9 cellular contexts compared by ENCODE assay signal in the genomic region with DNA sequence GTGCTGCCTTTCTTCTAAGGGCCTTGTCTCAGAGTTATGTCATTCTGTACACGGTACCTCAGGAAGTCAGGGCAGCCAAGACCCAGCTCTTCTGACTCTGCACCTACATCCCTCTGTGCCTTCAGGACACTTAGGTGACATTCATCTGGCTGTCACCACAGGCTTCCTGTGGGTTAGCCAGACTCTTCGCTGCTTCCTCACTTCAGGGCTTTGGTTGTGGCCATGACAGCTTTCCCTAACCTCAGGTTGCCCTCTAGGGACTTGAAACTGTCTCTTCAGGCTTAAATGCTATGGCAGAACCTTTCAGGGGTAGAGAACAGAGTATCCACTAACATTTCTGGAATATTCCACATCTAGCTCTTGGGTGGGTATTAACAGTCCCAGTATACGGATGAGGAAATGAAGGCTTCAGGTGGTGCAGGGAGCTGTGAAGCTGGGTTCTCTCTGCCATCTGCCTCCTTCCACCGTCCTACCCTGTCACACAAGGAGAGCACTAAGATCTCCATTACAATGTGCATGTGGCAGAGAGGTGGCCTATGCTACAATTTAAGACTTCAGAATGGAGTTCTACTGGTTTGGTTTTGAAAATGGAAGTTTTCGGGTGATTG. TPM values are rescaled to one million over a fixed set of nuclear protein-coding genes. Genes with fewer than 3 reads are reported as not detected.
DNase-seq lines count a peak whose midpoint lies in the region; ATAC-seq, FAIRE-seq and TF ChIP-seq lines count a peak whose summit lies in the region.
"Had no signal": no experiment of that assay in that cellular context is flagged by ENCODE, and none has a peak within 500 bp of the region (broad histone marks: within the 10 kb centered on the region; RNA-seq: fewer than 3 reads in every experiment).

No MANE protein-coding gene starts in this region.

- DNase-seq in small intestine (peak; percentile 39), C1 segment of cervical spinal cord (lab: John Stamatoyannopoulos, UW) (no peak), head of caudate nucleus (no peak), GM03348 (ENCODE audit: low spot score) (no peak)
- DNase-seq: RPMI8226 had no signal

- H3K36me3 ChIP-seq in small intestine (ENCODE audit: control insufficient read depth in 2 of 2, insufficient read depth in 2 of 2, low read length in 2 of 2), result peaks cover 26 to 45% of the 10 kb centered on the region in 2 donors

- no peak overlapping the region for H3K27ac ChIP-seq in small intestine (ENCODE audit: low read depth in 1 of 2, low read length in 1 of 2)
- H3K27ac ChIP-seq: breast epithelium had no signal

- peaks cover 20% of the 10 kb centered on the region for H3K4me1 Mint-ChIP-seq in activated naive CD4-positive, alpha-beta T cell treated with anti-CD3 and anti-CD28 coated beads, Interleukin-2, amount 50 U/mL, for 24 hours

- no peak overlapping the region for H3K4me3 ChIP-seq in small intestine (ENCODE audit: low read depth in 1 of 2, low read length in 2 of 2)
- H3K4me3 ChIP-seq: breast epithelium had no signal

- no peaks in the 10 kb centered on the region for H3K4me1 ChIP-seq in small intestine (ENCODE audit: control insufficient read depth in 2 of 2, insufficient read depth in 1 of 2, low read depth in 1 of 2, low read length in 1 of 2)
- H3K4me1 ChIP-seq: breast epithelium had no signal

- intact Hi-C loops in head of caudate nucleus (cut with DNase I), result no loop called here

- peak overlapping the region; percentile 76 for H3K27ac Mint-ChIP-seq in activated naive CD4-positive, alpha-beta T cell treated with anti-CD3 and anti-CD28 coated beads, Interleukin-2, amount 50 U/mL, for 24 hours

- WGBS in small intestine, 3 donors, result 79 to 85% (median 85%) methylated on average over 5 of the region's 5 CpGs

- no peaks in the 10 kb centered on the region for H3K9me3 ChIP-seq in small intestine (ENCODE audit: control insufficient read depth, low read depth)
- H3K9me3 ChIP-seq: breast epithelium had no signal

- ATAC-seq in GM21423 (IDR thresholded peaks at IDR 0.05; ENCODE audit: unreplicated experiment), result peak; percentile 63
- peak; percentile 20; the same call in 1 of the 3 replicates for ATAC-seq in SK-N-SH treated with all-trans-retinoic acid at 6 μM for 48 hours

- H3K4me3 Mint-ChIP-seq in activated naive CD4-positive, alpha-beta T cell treated with anti-CD3 and anti-CD28 coated beads, Interleukin-2, amount 50 U/mL, for 24 hours, result no peak overlapping the region

- H3K27me3 Mint-ChIP-seq in activated naive CD4-positive, alpha-beta T cell treated with anti-CD3 and anti-CD28 coated beads, Interleukin-2, amount 50 U/mL, for 24 hours, result no peaks in the 10 kb centered on the region

- no peaks in the 10 kb centered on the region for H3K9me3 Mint-ChIP-seq in activated naive CD4-positive, alpha-beta T cell treated with anti-CD3 and anti-CD28 coated beads, Interleukin-2, amount 50 U/mL, for 24 hours

- H3K27me3 ChIP-seq in small intestine (ENCODE audit: control insufficient read depth in 2 of 2, insufficient read depth in 2 of 2, low read length in 2 of 2), result no peaks in the 10 kb centered on the region
- H3K27me3 ChIP-seq: breast epithelium had no signal

- H3K36me3 Mint-ChIP-seq in activated naive CD4-positive, alpha-beta T cell treated with anti-CD3 and anti-CD28 coated beads, Interleukin-2, amount 50 U/mL, for 24 hours, result peaks cover 6% of the 10 kb centered on the region

- FAIRE-seq in small intestine (lab: Jason Lieb, UNC), result no peak

TF ChIP-seq in SK-N-SH treated with all-trans-retinoic acid at 6 μM for 48 hours, 23 proteins besides CTCF, POLR2A, EP300 and RAD21 (continues in another document):
- TF ChIP-seq ZNF565 (CRISPR knock-in tag; conservative IDR thresholded peaks at IDR 0.05; ENCODE audit: low read depth) (no peak), ZNF70 (CRISPR knock-in tag; IDR thresholded peaks at IDR 0.05) (no peak), GLIS3 (CRISPR knock-in tag; IDR thresholded peaks at IDR 0.05) (no peak), ZFP3 (CRISPR knock-in tag; IDR thresholded peaks at IDR 0.05) (no peak), SNAI2 (CRISPR knock-in tag; IDR thresholded peaks at IDR 0.05) (no peak), PPARA (CRISPR knock-in tag; IDR thresholded peaks at IDR 0.05; ENCODE audit: borderline replicate concordance) (no peak), ZC3H10 (CRISPR knock-in tag; IDR thresholded peaks at IDR 0.05) (no peak), BACH2 (CRISPR knock-in tag; IDR thresholded peaks at IDR 0.05; ENCODE audit: borderline replicate concordance) (no peak), ARNTL (CRISPR knock-in tag; IDR thresholded peaks at IDR 0.05; ENCODE audit: borderline replicate concordance, low read depth) (no peak), ZNF8 (CRISPR knock-in tag; IDR thresholded peaks at IDR 0.05) (no peak), RARB (CRISPR knock-in tag; IDR thresholded peaks at IDR 0.05) (no peak), OSR1 (CRISPR knock-in tag; IDR thresholded peaks at IDR 0.05) (no peak), CSDC2 (CRISPR knock-in tag; IDR thresholded peaks at IDR 0.05) (no peak), TCF4 (CRISPR knock-in tag; IDR thresholded peaks at IDR 0.05; ENCODE audit: borderline replicate concordance) (no peak)
- TF ChIP-seq, protein P1, sequence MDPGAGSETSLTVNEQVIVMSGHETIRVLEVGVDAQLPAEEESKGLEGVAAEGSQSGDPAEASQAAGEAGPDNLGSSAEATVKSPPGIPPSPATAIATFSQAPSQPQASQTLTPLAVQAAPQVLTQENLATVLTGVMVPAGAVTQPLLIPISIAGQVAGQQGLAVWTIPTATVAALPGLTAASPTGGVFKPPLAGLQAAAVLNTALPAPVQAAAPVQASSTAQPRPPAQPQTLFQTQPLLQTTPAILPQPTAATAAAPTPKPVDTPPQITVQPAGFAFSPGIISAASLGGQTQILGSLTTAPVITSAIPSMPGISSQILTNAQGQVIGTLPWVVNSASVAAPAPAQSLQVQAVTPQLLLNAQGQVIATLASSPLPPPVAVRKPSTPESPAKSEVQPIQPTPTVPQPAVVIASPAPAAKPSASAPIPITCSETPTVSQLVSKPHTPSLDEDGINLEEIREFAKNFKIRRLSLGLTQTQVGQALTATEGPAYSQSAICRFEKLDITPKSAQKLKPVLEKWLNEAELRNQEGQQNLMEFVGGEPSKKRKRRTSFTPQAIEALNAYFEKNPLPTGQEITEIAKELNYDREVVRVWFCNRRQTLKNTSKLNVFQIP (CRISPR knock-in tag; IDR thresholded peaks at IDR 0.05; ENCODE audit: borderline replicate concordance, low read depth), result no peak
- TF ChIP-seq, protein P2, sequence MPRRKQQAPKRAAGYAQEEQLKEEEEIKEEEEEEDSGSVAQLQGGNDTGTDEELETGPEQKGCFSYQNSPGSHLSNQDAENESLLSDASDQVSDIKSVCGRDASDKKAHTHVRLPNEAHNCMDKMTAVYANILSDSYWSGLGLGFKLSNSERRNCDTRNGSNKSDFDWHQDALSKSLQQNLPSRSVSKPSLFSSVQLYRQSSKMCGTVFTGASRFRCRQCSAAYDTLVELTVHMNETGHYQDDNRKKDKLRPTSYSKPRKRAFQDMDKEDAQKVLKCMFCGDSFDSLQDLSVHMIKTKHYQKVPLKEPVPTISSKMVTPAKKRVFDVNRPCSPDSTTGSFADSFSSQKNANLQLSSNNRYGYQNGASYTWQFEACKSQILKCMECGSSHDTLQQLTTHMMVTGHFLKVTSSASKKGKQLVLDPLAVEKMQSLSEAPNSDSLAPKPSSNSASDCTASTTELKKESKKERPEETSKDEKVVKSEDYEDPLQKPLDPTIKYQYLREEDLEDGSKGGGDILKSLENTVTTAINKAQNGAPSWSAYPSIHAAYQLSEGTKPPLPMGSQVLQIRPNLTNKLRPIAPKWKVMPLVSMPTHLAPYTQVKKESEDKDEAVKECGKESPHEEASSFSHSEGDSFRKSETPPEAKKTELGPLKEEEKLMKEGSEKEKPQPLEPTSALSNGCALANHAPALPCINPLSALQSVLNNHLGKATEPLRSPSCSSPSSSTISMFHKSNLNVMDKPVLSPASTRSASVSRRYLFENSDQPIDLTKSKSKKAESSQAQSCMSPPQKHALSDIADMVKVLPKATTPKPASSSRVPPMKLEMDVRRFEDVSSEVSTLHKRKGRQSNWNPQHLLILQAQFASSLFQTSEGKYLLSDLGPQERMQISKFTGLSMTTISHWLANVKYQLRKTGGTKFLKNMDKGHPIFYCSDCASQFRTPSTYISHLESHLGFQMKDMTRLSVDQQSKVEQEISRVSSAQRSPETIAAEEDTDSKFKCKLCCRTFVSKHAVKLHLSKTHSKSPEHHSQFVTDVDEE (CRISPR knock-in tag; IDR thresholded peaks at IDR 0.05), result no peak
- TF ChIP-seq, protein P3, sequence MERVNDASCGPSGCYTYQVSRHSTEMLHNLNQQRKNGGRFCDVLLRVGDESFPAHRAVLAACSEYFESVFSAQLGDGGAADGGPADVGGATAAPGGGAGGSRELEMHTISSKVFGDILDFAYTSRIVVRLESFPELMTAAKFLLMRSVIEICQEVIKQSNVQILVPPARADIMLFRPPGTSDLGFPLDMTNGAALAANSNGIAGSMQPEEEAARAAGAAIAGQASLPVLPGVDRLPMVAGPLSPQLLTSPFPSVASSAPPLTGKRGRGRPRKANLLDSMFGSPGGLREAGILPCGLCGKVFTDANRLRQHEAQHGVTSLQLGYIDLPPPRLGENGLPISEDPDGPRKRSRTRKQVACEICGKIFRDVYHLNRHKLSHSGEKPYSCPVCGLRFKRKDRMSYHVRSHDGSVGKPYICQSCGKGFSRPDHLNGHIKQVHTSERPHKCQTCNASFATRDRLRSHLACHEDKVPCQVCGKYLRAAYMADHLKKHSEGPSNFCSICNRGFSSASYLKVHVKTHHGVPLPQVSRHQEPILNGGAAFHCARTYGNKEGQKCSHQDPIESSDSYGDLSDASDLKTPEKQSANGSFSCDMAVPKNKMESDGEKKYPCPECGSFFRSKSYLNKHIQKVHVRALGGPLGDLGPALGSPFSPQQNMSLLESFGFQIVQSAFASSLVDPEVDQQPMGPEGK (CRISPR knock-in tag; IDR thresholded peaks at IDR 0.05; ENCODE audit: borderline replicate concordance), result no peak
- TF ChIP-seq, protein P4, sequence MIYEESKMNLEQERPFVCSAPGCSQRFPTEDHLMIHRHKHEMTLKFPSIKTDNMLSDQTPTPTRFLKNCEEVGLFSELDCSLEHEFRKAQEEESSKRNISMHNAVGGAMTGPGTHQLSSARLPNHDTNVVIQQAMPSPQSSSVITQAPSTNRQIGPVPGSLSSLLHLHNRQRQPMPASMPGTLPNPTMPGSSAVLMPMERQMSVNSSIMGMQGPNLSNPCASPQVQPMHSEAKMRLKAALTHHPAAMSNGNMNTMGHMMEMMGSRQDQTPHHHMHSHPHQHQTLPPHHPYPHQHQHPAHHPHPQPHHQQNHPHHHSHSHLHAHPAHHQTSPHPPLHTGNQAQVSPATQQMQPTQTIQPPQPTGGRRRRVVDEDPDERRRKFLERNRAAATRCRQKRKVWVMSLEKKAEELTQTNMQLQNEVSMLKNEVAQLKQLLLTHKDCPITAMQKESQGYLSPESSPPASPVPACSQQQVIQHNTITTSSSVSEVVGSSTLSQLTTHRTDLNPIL (CRISPR knock-in tag; IDR thresholded peaks at IDR 0.05; ENCODE audit: low read depth), result no peak

RNA-seq across cellular contexts. Expression of a gene that starts 9.9 kb away (rescaled TPM):
- polyA plus RNA-seq in small intestine, result under 1 TPM in 2 of 3 donors, not detected in 1; 0.45 to 0.48 TPM

RNA-seq across cellular contexts. Expression of a gene that starts 10.0 kb away (rescaled TPM):
- 10 to 100 TPM in 2 of 3 donors, 1 to 10 TPM in 1; 4.9 to 69.8 (median 44.9) TPM for polyA plus RNA-seq in small intestine

RNA-seq across cellular contexts. Expression of a gene that starts 22.0 kb away (rescaled TPM):
- 10 to 100 TPM; 38.5 to 39.7 (median 39.1) TPM for polyA plus RNA-seq in small intestine

RNA-seq across cellular contexts. Expression of a gene that starts 36.2 kb away (rescaled TPM):
- polyA plus RNA-seq in small intestine, result 100 to 1,000 TPM in 1 of 3 donors, 10 to 100 TPM in 2; 55.9 to 132 (median 56.7) TPM
